ENCODE assay signal across 8 cellular contexts in genomic region chr12:10613334-10614055, GRCh38. TPM values are rescaled to one million over a fixed set of nuclear protein-coding genes. Genes with fewer than 3 reads are reported as not detected.
A peak's percentile ranks its signal among the peaks of the same experiment; 100 is the strongest.
DNase-seq lines count a peak whose midpoint lies in the region; TF ChIP-seq lines count a peak whose summit lies in the region.

Gene MAGOHB, minus strand, starts transcription at chr12:10613609. Its CDS starts 77 bp downstream, at chr12:10613532.

- POLR2A ChIA-PET in CD8-positive, alpha-beta memory T cell (lab: Charles Lee) = interaction anchor here (0.5 to 1.7 kb wide), 11 partner anchors 11 to 840 kb away, joined by 3 to 12 read pairs (median 5); no protein-coding TSS in a partner anchor
- POLR2A ChIA-PET in activated CD8-positive, alpha-beta memory T cell treated with anti-CD3 and anti-CD28 coated beads for 36 hours (lab: Charles Lee) = interaction anchor here (0.6 to 1.0 kb wide), 2 partner anchors 10 to 110 kb away, joined by 3 read pairs; no protein-coding TSS in a partner anchor

- H3K27me3 ChIP-seq in CD8-positive, alpha-beta memory T cell (ENCODE audit: insufficient read depth, low read length, poor library complexity, severe bottlenecking) = no peaks in the 10 kb centered on the region
- H3K27me3 ChIP-seq in effector memory CD4-positive, alpha-beta T cell (replicated peaks; ENCODE audit: control insufficient read depth, insufficient read depth, low read length, poor library complexity, severe bottlenecking) = no peaks in the 10 kb centered on the region

- DNase-seq in CD8-positive, alpha-beta memory T cell = peak; percentile 95 to 99 (median 97)
- DNase-seq in GM20000 (ENCODE audit: low spot score) = peak; percentile 87
- peak; percentile 95 for DNase-seq in HT-29 (ENCODE audit: low spot score)
- peak; percentile 89 to 90 for DNase-seq in NOMO-1 (lab: John Stamatoyannopoulos, UW; ENCODE audit: unreplicated experiment in 2 of 2)
- DNase-seq in effector memory CD4-positive, alpha-beta T cell = peak; percentile 94 to 96 (median 95)
- DNase-seq in lung microvascular endothelial cell (ENCODE audit: low read depth in 2 of 2) = peak; percentile 98 to 99
- peak; percentile 95 to 99 (median 96) for DNase-seq in stimulated activated CD4-positive, alpha-beta T cell treated with anti-CD3 and anti-CD28 coated beads, TNF-alpha, amount 100 ng/mL, for 48 hours (ENCODE audit: low read depth in 3 of 3)

- H3K27ac Mint-ChIP-seq in CD8-positive, alpha-beta memory T cell = peak within 1 kb of the TSS; percentile 98 to 100 (median 99)

- H3K36me3 Mint-ChIP-seq in CD8-positive, alpha-beta memory T cell = peaks cover 0 to 35% (median 15%) of the 10 kb centered on the region in 3 donors

- H3K4me3 ChIP-seq in CD8-positive, alpha-beta memory T cell (ENCODE audit: low read length) = peak within 1 kb of the TSS; percentile 89
- peak within 1 kb of the TSS; percentile 98 for H3K4me3 ChIP-seq in effector memory CD4-positive, alpha-beta T cell (ENCODE audit: insufficient read depth, low read depth, low read length, poor library complexity, severe bottlenecking)

- no peaks in the 10 kb centered on the region for H3K9me3 Mint-ChIP-seq in CD8-positive, alpha-beta memory T cell

- CTCF ChIA-PET in CD8-positive, alpha-beta memory T cell (lab: Charles Lee) = interaction anchor here (0.6 to 2.1 kb wide), 5 partner anchors 12 to 378 kb away, joined by 3 to 5 read pairs (median 3); no protein-coding TSS in a partner anchor
- CTCF ChIA-PET in activated CD8-positive, alpha-beta memory T cell treated with anti-CD3 and anti-CD28 coated beads for 36 hours (lab: Charles Lee) = interaction anchor here (1.5 kb wide), 1 partner anchor 136 kb away, joined by 4 read pairs; no protein-coding TSS in a partner anchor

- no peaks in the 10 kb centered on the region for H3K9me3 ChIP-seq in CD8-positive, alpha-beta memory T cell (ENCODE audit: low read length)
- H3K9me3 ChIP-seq in effector memory CD4-positive, alpha-beta T cell (ENCODE audit: control insufficient read depth, low read length) = no peaks in the 10 kb centered on the region

- peak within 1 kb of the TSS; percentile 95 to 100 (median 99) for H3K4me3 Mint-ChIP-seq in CD8-positive, alpha-beta memory T cell

- TF ChIP-seq CTCF in GM20000 (IDR thresholded peaks at IDR 0.05; ENCODE audit: extremely low read depth, missing control alignments) = no peak

- H3K36me3 ChIP-seq in CD8-positive, alpha-beta memory T cell (ENCODE audit: insufficient read depth, low read length) = peaks cover 5% of the 10 kb centered on the region
- H3K36me3 ChIP-seq in effector memory CD4-positive, alpha-beta T cell (ENCODE audit: control insufficient read depth, insufficient read depth, low read length) = peaks cover 13% of the 10 kb centered on the region

- H3K4me1 ChIP-seq in CD8-positive, alpha-beta memory T cell (ENCODE audit: insufficient read depth, low read length) = peaks cover 17% of the 10 kb centered on the region
- peaks cover 11% of the 10 kb centered on the region for H3K4me1 ChIP-seq in effector memory CD4-positive, alpha-beta T cell (ENCODE audit: control insufficient read depth, insufficient read depth, low read length, poor library complexity, severe bottlenecking)

- H3K27me3 Mint-ChIP-seq in CD8-positive, alpha-beta memory T cell = peaks cover 0 to 4% of the 10 kb centered on the region in 2 donors

- H3K27ac ChIP-seq in CD8-positive, alpha-beta memory T cell (ENCODE audit: low read depth, low read length) = peak within 1 kb of the TSS; percentile 97
- peak within 1 kb of the TSS; percentile 92 for H3K27ac ChIP-seq in effector memory CD4-positive, alpha-beta T cell (ENCODE audit: insufficient read depth, low read length, poor library complexity, severe bottlenecking)

- H3K4me1 Mint-ChIP-seq in CD8-positive, alpha-beta memory T cell = peaks cover 26 to 51% (median 49%) of the 10 kb centered on the region in 3 donors

RNA-seq across cellular contexts. Expression of gene MAGOHB, which starts in this region (rescaled TPM):
- total RNA-seq in CD8-positive, alpha-beta memory T cell = 100 to 1,000 TPM; 130 to 138 TPM
- 59.0 TPM for polyA plus RNA-seq in CD8-positive, alpha-beta memory T cell
- 34.0 and 41.7 TPM in 2 replicates for total RNA-seq in HT-29 (2014; rRNA removed; shearing (Covaris generic))
- 100 to 1,000 TPM; 132 to 134 TPM for total RNA-seq in activated CD8-positive, alpha-beta memory T cell treated with anti-CD3 and anti-CD28 coated beads for 36 hours
- total RNA-seq in lung microvascular endothelial cell = 6.1 and 13.5 TPM in 2 replicates

Comparison
In these comparisons a context has a peak if more than half of its experiments do, and no peak if none do; other contexts are left out.
1. Peak in every context shown above with its lines: DNase-seq, H3K4me3 ChIP-seq and H3K27ac ChIP-seq.